17 cellular contexts compared by ENCODE assay signal in genomic region chr1:58431847-58432246, GRCh38.
A peak's percentile ranks its signal among the peaks of the same experiment; 100 is the strongest.
DNase-seq lines count a peak whose midpoint lies in the region; ATAC-seq and TF ChIP-seq lines count a peak whose summit lies in the region.
"Had no signal": no experiment of that assay in that cellular context is flagged by ENCODE, and none has a peak within 500 bp of the region (broad histone marks: within the 10 kb centered on the region; RNA-seq: fewer than 3 reads in every experiment).

No MANE protein-coding gene starts in this region.

- H3K4me3 ChIP-seq in A673 (ENCODE audit: low read depth, low read length, poor library complexity, severe bottlenecking) (no peak overlapping the region), OCI-LY3 (ENCODE audit: low read length) (no peak overlapping the region), trophoblast cell (ENCODE audit: low read depth, low read length) (no peak overlapping the region), BE2C (ENCODE audit: low read depth, low read length) (no peak overlapping the region)
- H3K4me3 ChIP-seq: BLaER1 treated with 17β-estradiol and CSF1 and Interleukin-3, amounts not matched to agents 10 nM and 100 nM had no signal

- CTCF ChIA-PET in A673 (lab: Charles Lee) = no interaction called here

- H4K8ac ChIP-seq in trophoblast cell (ENCODE audit: low read depth, low read length) = no peak overlapping the region

- H3K4ac ChIP-seq in trophoblast cell (ENCODE audit: low read depth, low read length) = no peak overlapping the region

- no peaks in the 10 kb centered on the region for H3K9me3 ChIP-seq in A673 (ENCODE audit: low read depth, low read length, poor library complexity, severe bottlenecking)
- H3K9me3 ChIP-seq in OCI-LY3 (ENCODE audit: insufficient read depth, low read length) = no peaks in the 10 kb centered on the region
- no peaks in the 10 kb centered on the region for H3K9me3 ChIP-seq in trophoblast cell (ENCODE audit: insufficient read depth, low read depth, low read length)
- H3K9me3 ChIP-seq in BE2C = no peaks in the 10 kb centered on the region
- H3K9me3 ChIP-seq: BLaER1 treated with 17β-estradiol and CSF1 and Interleukin-3, amounts not matched to agents 10 nM and 100 nM had no signal

- no peaks in the 10 kb centered on the region for H4K20me1 ChIP-seq in OCI-LY3 (ENCODE audit: insufficient read depth, low read length)
- H4K20me1 ChIP-seq: BLaER1 treated with 17β-estradiol and CSF1 and Interleukin-3, amounts not matched to agents 10 nM and 100 nM had no signal

- H3K27me3 ChIP-seq in A673 (replicated peaks; ENCODE audit: insufficient read depth, low read depth, low read length, poor library complexity) (no peaks in the 10 kb centered on the region), OCI-LY3 (ENCODE audit: low read depth, low read length) (no peaks in the 10 kb centered on the region), trophoblast cell (ENCODE audit: insufficient read depth, low read length) (no peaks in the 10 kb centered on the region), BE2C (no peaks in the 10 kb centered on the region)
- H3K27me3 ChIP-seq: BLaER1 treated with 17β-estradiol and CSF1 and Interleukin-3, amounts not matched to agents 10 nM and 100 nM had no signal

- peaks cover 5% of the 10 kb centered on the region for H3K36me3 Mint-ChIP-seq in activated T-cell treated with anti-CD3 and anti-CD28 coated beads, Interleukin-2, amount 50 U/mL, for 4 hours (ENCODE audit: insufficient read depth)

- H3K9ac ChIP-seq in OCI-LY3 (ENCODE audit: low read length) (no peak overlapping the region), trophoblast cell (ENCODE audit: low read length) (no peak overlapping the region)
- H3K9ac ChIP-seq: BLaER1 treated with 17β-estradiol and CSF1 and Interleukin-3, amounts not matched to agents 10 nM and 100 nM had no signal

- H3K27me3 Mint-ChIP-seq in activated T-cell treated with anti-CD3 and anti-CD28 coated beads, Interleukin-2, amount 50 U/mL, for 4 hours (ENCODE audit: low read depth) = no peaks in the 10 kb centered on the region
- H3K27me3 Mint-ChIP-seq: CD4-positive, alpha-beta T cell had no signal

- no CpG with 5 or more reads among the region's 5 CpGs for WGBS in trophoblast cell (ENCODE audit: extremely low coverage, insufficient coverage, insufficient read length)

- no peak overlapping the region for H2AFZ ChIP-seq in OCI-LY3 (ENCODE audit: low read depth, low read length)
- H2AFZ ChIP-seq in trophoblast cell (ENCODE audit: insufficient read depth, low read length, poor library complexity) = no peak overlapping the region

- peak overlapping the region; percentile 61 for H4K91ac ChIP-seq in trophoblast cell (ENCODE audit: low read depth, low read length)

- DNase-seq in A673 (ENCODE audit: low spot score) = no peak
- peak; percentile 66 for DNase-seq in kidney glomerular epithelial cell (lab: John Stamatoyannopoulos, UW)
- no peak for DNase-seq in trophoblast cell
- DNase-seq in dedifferentiated amniotic fluid mesenchymal stem cell (ENCODE audit: extremely low spot score) = no peak
- DNase-seq in BE2C = no peak
- DNase-seq in activated T-cell treated with anti-CD3 and anti-CD28 coated beads, Interleukin-2, amount 50 U/mL, for 4 hours = no peak
- DNase-seq: AML-193; CD4-positive, alpha-beta T cell; DMS79; EL; GOT3; KBM-7 had no signal

- peak overlapping the region; percentile 23 for H3K18ac ChIP-seq in trophoblast cell (ENCODE audit: low read length)

- H2AK5ac ChIP-seq in trophoblast cell (ENCODE audit: low read length) = peak overlapping the region; percentile 71

- no peak overlapping the region for H2BK5ac ChIP-seq in trophoblast cell (ENCODE audit: low read depth, low read length, poor library complexity)

- no peak overlapping the region for H3K23ac ChIP-seq in trophoblast cell (ENCODE audit: low read length)

- no peak overlapping the region for H4K12ac ChIP-seq in trophoblast cell (ENCODE audit: low read depth, low read length)

- intact Hi-C loops in A673 (cut with micrococcal nuclease; ENCODE audit: unreplicated experiment) = no loop called here

- H3K79me2 ChIP-seq in OCI-LY3 (ENCODE audit: low read length) (no peaks in the 10 kb centered on the region), trophoblast cell (ENCODE audit: control insufficient read depth, insufficient read depth, low read length, poor library complexity) (no peaks in the 10 kb centered on the region)

- peaks cover 47% of the 10 kb centered on the region for H3K4me1 ChIP-seq in A673 (ENCODE audit: insufficient read depth, low read length, poor library complexity, severe bottlenecking)
- H3K4me1 ChIP-seq in OCI-LY3 (ENCODE audit: low read length) = peaks cover 27% of the 10 kb centered on the region
- H3K4me1 ChIP-seq in trophoblast cell (ENCODE audit: control insufficient read depth in 1 of 2, insufficient read depth in 2 of 2, low read length in 2 of 2) = peaks cover 13 to 16% of the 10 kb centered on the region in 2 experiments
- no peaks in the 10 kb centered on the region for H3K4me1 ChIP-seq in BE2C

- H3K4me3 Mint-ChIP-seq in activated T-cell treated with anti-CD3 and anti-CD28 coated beads, Interleukin-2, amount 50 U/mL, for 4 hours = no peak overlapping the region
- H3K4me3 Mint-ChIP-seq: CD4-positive, alpha-beta T cell had no signal

- H3K4me1 Mint-ChIP-seq in activated T-cell treated with anti-CD3 and anti-CD28 coated beads, Interleukin-2, amount 50 U/mL, for 4 hours (ENCODE audit: low read depth) = no peaks in the 10 kb centered on the region

- TF ChIP-seq CTCF in A673 (conservative IDR thresholded peaks at IDR 0.05; ENCODE audit: low read depth, low read length) (no peak), OCI-LY3 (IDR thresholded peaks at IDR 0.05; ENCODE audit: low read depth, low read length) (no peak), BE2C (IDR thresholded peaks at IDR 0.05; ENCODE audit: low read depth, low read length) (no peak)

- H2BK12ac ChIP-seq in trophoblast cell (ENCODE audit: low read length) = peak overlapping the region; percentile 46

- H3K4me2 ChIP-seq in OCI-LY3 (ENCODE audit: low read length) = peak overlapping the region; percentile 59
- no peak overlapping the region for H3K4me2 ChIP-seq in trophoblast cell (ENCODE audit: low read length)

- ATAC-seq in activated T-cell treated with anti-CD3 and anti-CD28 coated beads, Interleukin-2, amount 50 U/mL, for 4 hours = no peak
- ATAC-seq: HCT116 had no signal

- H3K9me3 Mint-ChIP-seq in activated T-cell treated with anti-CD3 and anti-CD28 coated beads, Interleukin-2, amount 50 U/mL, for 4 hours = no peaks in the 10 kb centered on the region
- H3K9me3 Mint-ChIP-seq: CD4-positive, alpha-beta T cell had no signal

- POLR2A ChIA-PET in A673 (lab: Charles Lee; ENCODE audit: low non-redundant PET) = no interaction called here

- H3K36me3 ChIP-seq in A673 (ENCODE audit: insufficient read depth, low read length, poor library complexity, severe bottlenecking) (no peaks in the 10 kb centered on the region), OCI-LY3 (replicated peaks; ENCODE audit: low read depth, low read length) (no peaks in the 10 kb centered on the region), trophoblast cell (ENCODE audit: control insufficient read depth in 1 of 2, insufficient read depth in 2 of 2, low read length in 2 of 2) (peaks cover 0 to 2% of the 10 kb centered on the region in 2 experiments), BE2C (no peaks in the 10 kb centered on the region)
- H3K36me3 ChIP-seq: BLaER1 treated with 17β-estradiol and CSF1 and Interleukin-3, amounts not matched to agents 10 nM and 100 nM had no signal

- peak overlapping the region; percentile 54 for H2BK120ac ChIP-seq in trophoblast cell (ENCODE audit: insufficient read depth, low read length, poor library complexity)

- peak overlapping the region; percentile 14 for H3K14ac ChIP-seq in trophoblast cell (ENCODE audit: low read length)

- H3K27ac ChIP-seq in A673 (ENCODE audit: low read depth, low read length, poor library complexity, severe bottlenecking) = peak overlapping the region; percentile 78
- H3K27ac ChIP-seq in OCI-LY3 (ENCODE audit: low read length) = no peak overlapping the region
- no peak overlapping the region for H3K27ac ChIP-seq in trophoblast cell (ENCODE audit: low read depth, low read length)
- H3K27ac ChIP-seq: 22Rv1, HL-60 had no signal

- no TSS peak for BruUV-seq in A673 (replicated peaks; lab: Mats Ljungman, UMichigan)

- H3K79me1 ChIP-seq in trophoblast cell (ENCODE audit: low read length) = peaks cover 2% of the 10 kb centered on the region
